In the genomic region with DNA sequence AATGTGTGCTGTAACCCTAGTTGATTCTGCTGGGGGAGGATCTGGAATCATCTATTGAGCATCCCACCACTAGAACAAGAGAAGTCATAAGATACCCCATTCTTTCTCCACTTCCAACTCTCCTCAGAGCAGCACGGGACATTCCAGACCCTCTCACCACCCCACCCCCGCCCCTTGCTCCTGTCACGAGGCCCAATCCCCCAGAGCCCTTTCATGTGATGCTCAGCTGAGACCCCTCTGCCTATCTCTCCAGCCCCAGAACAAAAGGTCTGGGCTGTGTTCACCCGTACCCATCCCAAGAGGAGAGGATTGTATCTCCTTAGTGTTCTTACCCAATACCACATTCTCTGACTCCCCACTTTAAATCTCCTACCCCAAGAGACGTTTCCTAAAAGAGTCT, we compare ENCODE assay signal across 1 cellular context.
TF ChIP-seq lines count a peak whose summit lies in the region.

No MANE protein-coding gene starts in this region.

TF ChIP-seq in IMR-90, 13 proteins besides CTCF, POLR2A, EP300 and RAD21:
- TF ChIP-seq SMC3 (IDR thresholded peaks at IDR 0.05; ENCODE audit: low read depth, low read length): no peak
- no peak for TF ChIP-seq CEBPB (IDR thresholded peaks at IDR 0.05; ENCODE audit: low read depth, low read length)
- TF ChIP-seq RFX5 (IDR thresholded peaks at IDR 0.05; ENCODE audit: low read depth, low read length): no peak
- no peak for TF ChIP-seq MAZ (IDR thresholded peaks at IDR 0.05; ENCODE audit: borderline replicate concordance, low read depth, low read length)
- TF ChIP-seq FOS (IDR thresholded peaks at IDR 0.05; ENCODE audit: low read depth, low read length): no peak
- TF ChIP-seq MXI1 (IDR thresholded peaks at IDR 0.05; ENCODE audit: borderline replicate concordance, low read depth, low read length): no peak
- no peak for TF ChIP-seq BHLHE40 (IDR thresholded peaks at IDR 0.05; ENCODE audit: low read depth, low read length)
- TF ChIP-seq CHD1 (IDR thresholded peaks at IDR 0.05; ENCODE audit: low read depth, low read length): no peak
- no peak for TF ChIP-seq MAFK (IDR thresholded peaks at IDR 0.05; ENCODE audit: low read depth, low read length)
- no peak for TF ChIP-seq NFE2L2 (IDR thresholded peaks at IDR 0.05; ENCODE audit: low read depth, low read length)
- TF ChIP-seq, protein P1, sequence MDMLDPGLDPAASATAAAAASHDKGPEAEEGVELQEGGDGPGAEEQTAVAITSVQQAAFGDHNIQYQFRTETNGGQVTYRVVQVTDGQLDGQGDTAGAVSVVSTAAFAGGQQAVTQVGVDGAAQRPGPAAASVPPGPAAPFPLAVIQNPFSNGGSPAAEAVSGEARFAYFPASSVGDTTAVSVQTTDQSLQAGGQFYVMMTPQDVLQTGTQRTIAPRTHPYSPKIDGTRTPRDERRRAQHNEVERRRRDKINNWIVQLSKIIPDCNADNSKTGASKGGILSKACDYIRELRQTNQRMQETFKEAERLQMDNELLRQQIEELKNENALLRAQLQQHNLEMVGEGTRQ (IDR thresholded peaks at IDR 0.05; ENCODE audit: low read depth, low read length): no peak
- TF ChIP-seq, protein P2, sequence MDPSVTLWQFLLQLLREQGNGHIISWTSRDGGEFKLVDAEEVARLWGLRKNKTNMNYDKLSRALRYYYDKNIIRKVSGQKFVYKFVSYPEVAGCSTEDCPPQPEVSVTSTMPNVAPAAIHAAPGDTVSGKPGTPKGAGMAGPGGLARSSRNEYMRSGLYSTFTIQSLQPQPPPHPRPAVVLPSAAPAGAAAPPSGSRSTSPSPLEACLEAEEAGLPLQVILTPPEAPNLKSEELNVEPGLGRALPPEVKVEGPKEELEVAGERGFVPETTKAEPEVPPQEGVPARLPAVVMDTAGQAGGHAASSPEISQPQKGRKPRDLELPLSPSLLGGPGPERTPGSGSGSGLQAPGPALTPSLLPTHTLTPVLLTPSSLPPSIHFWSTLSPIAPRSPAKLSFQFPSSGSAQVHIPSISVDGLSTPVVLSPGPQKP (IDR thresholded peaks at IDR 0.05; ENCODE audit: borderline replicate concordance, low read depth, low read length): no peak
- no peak for TF ChIP-seq RCOR1 (IDR thresholded peaks at IDR 0.05; ENCODE audit: insufficient replicate concordance, low read length)
